32 cellular contexts compared by ENCODE assay signal in genomic region chr3:143807987-143808386, GRCh38.
"Had no signal": no experiment of that assay in that cellular context is flagged by ENCODE, and none has a peak within 500 bp of the region (broad histone marks: within the 10 kb centered on the region; RNA-seq: fewer than 3 reads in every experiment).

No MANE protein-coding gene starts in this region.

- H3K9me3 ChIP-seq: adrenal gland, body of pancreas, breast epithelium, MG63 had no signal

- H3K36me3 ChIP-seq: adrenal gland, breast epithelium, MG63 had no signal

- H3K4me1 Mint-ChIP-seq: activated naive CD4-positive, alpha-beta T cell treated with anti-CD3 and anti-CD28 coated beads, Interleukin-2, amount 50 U/mL, for 24 hours; activated naive CD8-positive, alpha-beta T cell treated with anti-CD3 and anti-CD28 coated beads, Interleukin-2, amount 10 ng/mL, durations not matched to agents 7 days and 5 days had no signal

- H3K9me3 Mint-ChIP-seq: activated naive CD4-positive, alpha-beta T cell treated with anti-CD3 and anti-CD28 coated beads, Interleukin-2, amount 50 U/mL, for 24 hours; activated naive CD8-positive, alpha-beta T cell treated with anti-CD3 and anti-CD28 coated beads, Interleukin-2, amount 10 ng/mL, durations not matched to agents 7 days and 5 days; activated T-helper 2 cell treated with anti-CD3 and anti-CD28 coated beads, Interferon-gamma antibody, Interleukin-2, Interleukin-4, amounts not matched to agents 10 μg/mL and 5 μg/mL and 100 μg/mL, durations not matched to agents 14 hours and 24 hours and 36 hours; T-cell had no signal

- H3K4me1 ChIP-seq: body of pancreas, breast epithelium had no signal

- H3K4me3 ChIP-seq: adrenal gland, body of pancreas, breast epithelium, MG63 had no signal

- H3K27ac Mint-ChIP-seq: activated B cell treated with CpG ODN at 0.5 μM for 24 hours; activated naive CD4-positive, alpha-beta T cell treated with anti-CD3 and anti-CD28 coated beads, Interleukin-2, amount 50 U/mL, for 24 hours; activated naive CD8-positive, alpha-beta T cell treated with anti-CD3 and anti-CD28 coated beads, Interleukin-2, amount 10 ng/mL, durations not matched to agents 7 days and 5 days; activated T-helper 2 cell treated with anti-CD3 and anti-CD28 coated beads, Interferon-gamma antibody, Interleukin-2, Interleukin-4, amounts not matched to agents 10 μg/mL and 5 μg/mL and 100 μg/mL, durations not matched to agents 14 hours and 24 hours and 36 hours; T-cell had no signal

- H3K4me3 Mint-ChIP-seq: activated B cell treated with CpG ODN at 0.5 μM for 24 hours; activated naive CD4-positive, alpha-beta T cell treated with anti-CD3 and anti-CD28 coated beads, Interleukin-2, amount 50 U/mL, for 24 hours; activated naive CD8-positive, alpha-beta T cell treated with anti-CD3 and anti-CD28 coated beads, Interleukin-2, amount 10 ng/mL, durations not matched to agents 7 days and 5 days; T-cell had no signal

- ATAC-seq: body of pancreas, Panc1, SK-N-SH treated with all-trans-retinoic acid at 6 μM for 48 hours, T-cell had no signal

- H3K27me3 ChIP-seq: adrenal gland, body of pancreas, breast epithelium, MG63 had no signal

- DNase-seq: activated B cell treated with CpG ODN at 0.5 μM for 24 hours; activated CD4-positive, alpha-beta T cell treated with anti-CD3 and anti-CD28 coated beads for 48 hours; activated CD4-positive, alpha-beta T cell treated with anti-CD3 and anti-CD28 coated beads, Interleukin-2, amount 50 U/mL, for 4 hours; activated CD4-positive, CD25-positive, alpha-beta regulatory T cell treated with anti-CD3 and anti-CD28 coated beads, Interleukin-2, amount 50 U/mL, for 72 hours; activated CD8-positive, alpha-beta memory T cell treated with anti-CD3 and anti-CD28 coated beads, Interleukin-2, amount 50 U/mL, for 4 hours; activated gamma-delta T cell; activated naive CD4-positive, alpha-beta T cell treated with Interleukin-2 at 50 U/mL for 16 hours; activated naive CD8-positive, alpha-beta T cell treated with anti-CD3 and anti-CD28 coated beads, Interleukin-2, amount 10 ng/mL, durations not matched to agents 7 days and 5 days; activated T-cell treated with anti-CD3 and anti-CD28 coated beads, Interleukin-2, amount 50 U/mL, for 48 hours; adrenal gland; body of pancreas; caudate nucleus; Kasumi-1; KG1; MG63; MV-4-11; NCI-H1092; NCI-H1436 treated with DMSO at 0.1 percent for 48 hours; NCI-H1694 treated with DMSO at 0.1 percent for 48 hours; NCI-H2029; NCI-H345; NCI-H524 treated with DMSO at 0.1 percent for 48 hours; RPMI8226; SHP77 treated with DMSO at 0.1 percent for 48 hours; T-cell; T-helper 9 cell had no signal

- H3K27me3 Mint-ChIP-seq: activated B cell treated with CpG ODN at 0.5 μM for 24 hours; activated naive CD4-positive, alpha-beta T cell treated with anti-CD3 and anti-CD28 coated beads, Interleukin-2, amount 50 U/mL, for 24 hours; activated naive CD8-positive, alpha-beta T cell treated with anti-CD3 and anti-CD28 coated beads, Interleukin-2, amount 10 ng/mL, durations not matched to agents 7 days and 5 days; T-cell had no signal

- H3K27ac ChIP-seq: adrenal gland, body of pancreas, breast epithelium, VCaP had no signal
